8 cellular contexts compared by ENCODE assay signal in the genomic region with DNA sequence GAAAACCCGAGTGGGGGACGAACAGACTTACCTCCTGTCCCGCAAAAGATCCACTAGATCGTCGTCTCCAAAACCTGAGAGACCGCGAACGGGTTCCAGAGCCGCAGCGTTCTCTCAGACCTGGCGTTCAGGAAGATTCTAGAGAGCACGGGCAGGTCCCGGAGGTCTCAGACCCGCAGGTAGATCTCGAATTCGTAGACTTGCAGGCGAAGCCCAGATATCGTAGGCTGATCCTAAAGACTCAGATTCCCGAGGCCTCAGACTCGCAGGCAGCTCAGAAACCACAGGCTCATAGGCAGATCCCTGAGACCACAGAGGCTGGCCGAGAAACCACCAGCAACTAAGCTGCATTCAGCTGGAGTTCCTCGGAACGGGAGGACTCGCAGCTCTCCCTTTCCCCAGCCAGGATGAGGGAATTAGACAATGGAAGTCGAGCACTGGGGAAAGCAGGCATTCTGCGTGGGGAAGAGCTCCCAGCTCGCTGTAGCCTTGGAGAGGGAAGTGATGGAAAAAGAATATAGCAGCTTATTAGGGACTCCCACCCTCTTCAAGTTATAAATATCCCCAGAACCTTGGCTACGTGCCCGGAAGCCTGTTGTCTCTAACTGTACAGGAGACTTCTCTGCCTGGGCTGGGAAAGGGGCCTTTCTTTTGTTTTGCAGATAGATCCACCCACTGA. TPM values are rescaled to one million over a fixed set of nuclear protein-coding genes. Genes with fewer than 3 reads are reported as not detected.
DNase-seq lines count a peak whose midpoint lies in the region; ATAC-seq and TF ChIP-seq lines count a peak whose summit lies in the region.

A gene (minus strand): TSS at position 502 of the 679 bp plus-strand sequence. CDS start 1,831 bp downstream, outside the sequence.

- 0 to 1% methylated on average over 29 of the region's 29 CpGs for WGBS in lung, 2 donors

- no peaks in the 10 kb centered on the region for H3K27me3 Mint-ChIP-seq in activated CD4-positive, alpha-beta memory T cell treated with anti-CD3 and anti-CD28 coated beads, Interleukin-2, amount 10 ng/mL, durations not matched to agents 7 days and 5 days
- H3K27me3 Mint-ChIP-seq in effector memory CD8-positive, alpha-beta T cell, result no peaks in the 10 kb centered on the region

- H3K27ac ChIP-seq in ACC112 (ENCODE audit: low read depth, low read length), result peak within 1 kb of the TSS; percentile 89
- peak within 1 kb of the TSS; percentile 94 to 95 for H3K27ac ChIP-seq in lung (ENCODE audit: low read depth in 1 of 2, low read length in 1 of 2)

- H3K27ac Mint-ChIP-seq in activated CD4-positive, alpha-beta memory T cell treated with anti-CD3 and anti-CD28 coated beads, Interleukin-2, amount 10 ng/mL, durations not matched to agents 7 days and 5 days, result peak within 1 kb of the TSS; percentile 99
- H3K27ac Mint-ChIP-seq in effector memory CD8-positive, alpha-beta T cell, result peak within 1 kb of the TSS; percentile 96 to 97

- CTCF ChIA-PET in activated CD4-positive, alpha-beta memory T cell treated with anti-CD3 and anti-CD28 coated beads, Interleukin-2, amount 10 ng/mL, durations not matched to agents 7 days and 5 days (lab: Charles Lee), result interaction anchor here (0.8 kb wide), 1 partner anchor 25 kb away, joined by 3 read pairs; a partner anchor contains a TSS

- POLR2A ChIA-PET in activated CD4-positive, alpha-beta memory T cell treated with anti-CD3 and anti-CD28 coated beads, Interleukin-2, amount 10 ng/mL, durations not matched to agents 7 days and 5 days (lab: Charles Lee), result interaction anchor here (0.9 to 3.6 kb wide), 2 partner anchors 24 to 29 kb away, joined by 3 to 60 read pairs; a partner anchor contains a TSS

- H3K27me3 ChIP-seq in ACC112 (ENCODE audit: insufficient read depth, low read length), result no peaks in the 10 kb centered on the region
- H3K27me3 ChIP-seq in H7 (ENCODE audit: control insufficient read depth, insufficient read depth, low read length), result peaks cover 78% of the 10 kb centered on the region
- no peaks in the 10 kb centered on the region for H3K27me3 ChIP-seq in lung (ENCODE audit: control insufficient read depth, insufficient read depth)

- ATAC-seq in effector memory CD8-positive, alpha-beta T cell (replicated peaks), result no peak
- ATAC-seq in lung (ENCODE audit: insufficient read depth, low FRiP score) (no peak), GM19324 (IDR thresholded peaks at IDR 0.05; ENCODE audit: low FRiP score, unreplicated experiment) (no peak)

- DNase-seq in H7, result no peak
- peak; percentile 13 for DNase-seq in NCI-H460 (ENCODE audit: extremely low read depth, low read depth)
- peak; percentile 21 for DNase-seq in activated CD4-positive, alpha-beta memory T cell treated with anti-CD3 and anti-CD28 coated beads, Interleukin-2, amount 10 ng/mL, durations not matched to agents 7 days and 5 days
- DNase-seq in effector memory CD8-positive, alpha-beta T cell, result peak; percentile 9 to 14 (median 13)
- DNase-seq in lung (ENCODE audit: low spot score), result peak; percentile 73
- peak; percentile 10 for DNase-seq in stimulated activated CD8-positive, alpha-beta memory T cell treated with anti-CD3 and anti-CD28 coated beads, Interleukin-4, amount 100 ng/mL, for 24 hours (ENCODE audit: low read depth)

- H3K9me3 ChIP-seq in lung (ENCODE audit: control insufficient read depth in 2 of 2, insufficient read depth in 1 of 2, low read length in 1 of 2), result no peaks in the 10 kb centered on the region

- H3K4me3 ChIP-seq in ACC112 (ENCODE audit: low read depth, low read length) (peak within 1 kb of the TSS; percentile 89), H7 (ENCODE audit: insufficient read depth, low read depth, low read length) (peak within 1 kb of the TSS; percentile 90), lung (peak within 1 kb of the TSS; percentile 80)

- no peak for TF ChIP-seq CTCF in lung (IDR thresholded peaks at IDR 0.05; ENCODE audit: control extremely low read depth, extremely low read depth)

- peaks cover 11% of the 10 kb centered on the region for H3K9me3 Mint-ChIP-seq in activated CD4-positive, alpha-beta memory T cell treated with anti-CD3 and anti-CD28 coated beads, Interleukin-2, amount 10 ng/mL, durations not matched to agents 7 days and 5 days
- H3K9me3 Mint-ChIP-seq in effector memory CD8-positive, alpha-beta T cell, result no peaks in the 10 kb centered on the region

- peaks cover 32% of the 10 kb centered on the region for H3K36me3 Mint-ChIP-seq in activated CD4-positive, alpha-beta memory T cell treated with anti-CD3 and anti-CD28 coated beads, Interleukin-2, amount 10 ng/mL, durations not matched to agents 7 days and 5 days (ENCODE audit: low read depth)
- H3K36me3 Mint-ChIP-seq in effector memory CD8-positive, alpha-beta T cell (ENCODE audit: insufficient read depth), result peaks cover 10% of the 10 kb centered on the region

- H2AFZ ChIP-seq in ACC112 (ENCODE audit: low read length, unreplicated experiment), result peak within 1 kb of the TSS; percentile 100

- H3K36me3 ChIP-seq in ACC112 (ENCODE audit: insufficient read depth, low read length) (peaks cover 24% of the 10 kb centered on the region), H7 (replicated peaks; ENCODE audit: control insufficient read depth, insufficient read depth, low read length) (no peaks in the 10 kb centered on the region), lung (ENCODE audit: control insufficient read depth in 2 of 2, insufficient read depth in 2 of 2, low read length in 2 of 2) (no peaks in the 10 kb centered on the region)

- H3K4me1 ChIP-seq in ACC112 (ENCODE audit: control insufficient read depth, insufficient read depth, low read length, unreplicated experiment) (peaks cover 23% of the 10 kb centered on the region), lung (ENCODE audit: control insufficient read depth in 2 of 2, insufficient read depth in 2 of 2, low read length in 2 of 2) (peaks cover 12% of the 10 kb centered on the region in 2 donors)

- peaks cover 42% of the 10 kb centered on the region for H3K79me2 ChIP-seq in ACC112 (ENCODE audit: control insufficient read depth, insufficient read depth, low read length, unreplicated experiment)

- H3K4me3 Mint-ChIP-seq in activated CD4-positive, alpha-beta memory T cell treated with anti-CD3 and anti-CD28 coated beads, Interleukin-2, amount 10 ng/mL, durations not matched to agents 7 days and 5 days, result peak within 1 kb of the TSS; percentile 98
- H3K4me3 Mint-ChIP-seq in effector memory CD8-positive, alpha-beta T cell, result peak within 1 kb of the TSS; percentile 96

- H3K4me1 Mint-ChIP-seq in activated CD4-positive, alpha-beta memory T cell treated with anti-CD3 and anti-CD28 coated beads, Interleukin-2, amount 10 ng/mL, durations not matched to agents 7 days and 5 days, result peaks cover 31% of the 10 kb centered on the region
- peaks cover 21 to 36% of the 10 kb centered on the region in 2 donors for H3K4me1 Mint-ChIP-seq in effector memory CD8-positive, alpha-beta T cell (ENCODE audit: low read depth in 2 of 2)

RNA-seq across cellular contexts. Expression of the gene that starts here (rescaled TPM):
- total RNA-seq in H7 (2014; rRNA removed; shearing (Covaris generic)), result 1.6 and 3.2 TPM in 2 replicates
- 5.5 and 5.9 TPM in 2 replicates for total RNA-seq in NCI-H460 (2014; rRNA removed; shearing (Covaris generic))
- polyA plus RNA-seq in NCI-H460 (2014; cell fraction: nucleus; rRNA removed), result 2.1 and 2.9 TPM in 2 replicates
- total RNA-seq in activated CD4-positive, alpha-beta memory T cell treated with anti-CD3 and anti-CD28 coated beads, Interleukin-2, amount 10 ng/mL, durations not matched to agents 7 days and 5 days, result 1 to 10 TPM; 6.1 to 6.8 TPM
- total RNA-seq in lung, result 10 to 100 TPM in 1 of 2 donors, 1 to 10 TPM in 1; 8.9 to 30.9 TPM
- polyA plus RNA-seq in lung, result 1 to 10 TPM; 2.1 to 4.2 TPM
